In genomic region chr11:69874178-69874983, GRCh38 we compare ENCODE assay signal across 1 cellular context.
TF ChIP-seq lines count a peak whose summit lies in the region.

No MANE protein-coding gene starts in this region.

TF ChIP-seq in GM23338, 12 proteins besides CTCF, POLR2A, EP300 and RAD21 (continued from another document):
- TF ChIP-seq ZNF462 (CRISPR knock-in tag; IDR thresholded peaks at IDR 0.05) (no peak), JUNB (IDR thresholded peaks at IDR 0.05; ENCODE audit: unreplicated experiment) (no peak), NANOG (IDR thresholded peaks at IDR 0.05; ENCODE audit: borderline replicate concordance) (no peak), ZNF114 (CRISPR knock-in tag; IDR thresholded peaks at IDR 0.05) (no peak), EZH2phosphoT487 (IDR thresholded peaks at IDR 0.05; ENCODE audit: unreplicated experiment) (no peak), STAT1 (IDR thresholded peaks at IDR 0.05; ENCODE audit: unreplicated experiment) (no peak), POLR2AphosphoS5 (IDR thresholded peaks at IDR 0.05; ENCODE audit: low read depth) (no peak), CREB1 (CRISPR knock-in tag; IDR thresholded peaks at IDR 0.05; ENCODE audit: low read depth) (no peak)
TF ChIP-seq in GM23338: peak in this region for 0.
